12 cellular contexts compared by ENCODE assay signal in genomic region chr9:16309350-16310271, GRCh38.
DNase-seq lines count a peak whose midpoint lies in the region; ATAC-seq and TF ChIP-seq lines count a peak whose summit lies in the region.
"Had no signal": no experiment of that assay in that cellular context is flagged by ENCODE, and none has a peak within 500 bp of the region (broad histone marks: within the 10 kb centered on the region; RNA-seq: fewer than 3 reads in every experiment).

No MANE protein-coding gene starts in this region.

- no peaks in the 10 kb centered on the region for H3K9me3 Mint-ChIP-seq in mesothelial cell of epicardium
- H3K9me3 Mint-ChIP-seq in activated T-cell treated with anti-CD3 and anti-CD28 coated beads, Interleukin-2, amount 50 U/mL, for 72 hours, result peaks cover 0 to 2% of the 10 kb centered on the region in 2 donors
- H3K9me3 Mint-ChIP-seq: activated naive CD8-positive, alpha-beta T cell treated with anti-CD3 and anti-CD28 coated beads, Interleukin-2, amount 50 U/mL, for 24 hours had no signal

- H3K4me3 Mint-ChIP-seq in mesothelial cell of epicardium, result no peak overlapping the region
- H3K4me3 Mint-ChIP-seq in activated T-cell treated with anti-CD3 and anti-CD28 coated beads, Interleukin-2, amount 50 U/mL, for 72 hours, result no peak overlapping the region
- H3K4me3 Mint-ChIP-seq: activated naive CD8-positive, alpha-beta T cell treated with anti-CD3 and anti-CD28 coated beads, Interleukin-2, amount 50 U/mL, for 24 hours; CD4-positive, CD25-positive, alpha-beta regulatory T cell; natural killer cell treated with Interleukin-12 subunit alpha and Interleukin-12 subunit beta and Interleukin-15 and Interleukin-18, amount 100 ng/mL, for 72 hours had no signal

- H3K4me1 Mint-ChIP-seq in mesothelial cell of epicardium, result peaks cover 33% of the 10 kb centered on the region
- no peaks in the 10 kb centered on the region for H3K4me1 Mint-ChIP-seq in activated T-cell treated with anti-CD3 and anti-CD28 coated beads, Interleukin-2, amount 50 U/mL, for 72 hours (ENCODE audit: low read depth)
- H3K4me1 Mint-ChIP-seq: activated naive CD8-positive, alpha-beta T cell treated with anti-CD3 and anti-CD28 coated beads, Interleukin-2, amount 50 U/mL, for 24 hours; CD4-positive, CD25-positive, alpha-beta regulatory T cell had no signal

- no peaks in the 10 kb centered on the region for H3K36me3 Mint-ChIP-seq in mesothelial cell of epicardium
- H3K36me3 Mint-ChIP-seq in activated T-cell treated with anti-CD3 and anti-CD28 coated beads, Interleukin-2, amount 50 U/mL, for 72 hours (ENCODE audit: insufficient read depth in 2 of 2), result no peaks in the 10 kb centered on the region
- H3K36me3 Mint-ChIP-seq: CD4-positive, CD25-positive, alpha-beta regulatory T cell; natural killer cell treated with Interleukin-12 subunit alpha and Interleukin-12 subunit beta and Interleukin-15 and Interleukin-18, amount 100 ng/mL, for 72 hours had no signal

- H3K27ac Mint-ChIP-seq in mesothelial cell of epicardium, result peak overlapping the region; percentile 36
- no peak overlapping the region for H3K27ac Mint-ChIP-seq in activated T-cell treated with anti-CD3 and anti-CD28 coated beads, Interleukin-2, amount 50 U/mL, for 72 hours
- H3K27ac Mint-ChIP-seq: activated naive CD8-positive, alpha-beta T cell treated with anti-CD3 and anti-CD28 coated beads, Interleukin-2, amount 50 U/mL, for 24 hours; CD4-positive, CD25-positive, alpha-beta regulatory T cell; natural killer cell treated with Interleukin-12 subunit alpha and Interleukin-12 subunit beta and Interleukin-15 and Interleukin-18, amount 100 ng/mL, for 72 hours had no signal

- ATAC-seq in thoracic aorta (ENCODE audit: insufficient number of reproducible peaks, low FRiP score, low read depth), result no peak
- no peak for ATAC-seq in activated T-cell treated with anti-CD3 and anti-CD28 coated beads, Interleukin-2, amount 50 U/mL, for 72 hours (replicated peaks in 1 of 2)
- ATAC-seq: activated naive CD8-positive, alpha-beta T cell treated with anti-CD3 and anti-CD28 coated beads, Interleukin-2, amount 50 U/mL, for 24 hours; natural killer cell treated with Interleukin-12 subunit alpha and Interleukin-12 subunit beta and Interleukin-15 and Interleukin-18, amount 100 ng/mL, for 72 hours had no signal

- H3K36me3 ChIP-seq in adipocyte (ENCODE audit: control insufficient read depth, insufficient read depth, low read length, severe bottlenecking) (no peaks in the 10 kb centered on the region), thoracic aorta (no peaks in the 10 kb centered on the region)

- H3K4me1 ChIP-seq in adipocyte (ENCODE audit: control insufficient read depth, insufficient read depth, low read length) (peaks cover 23% of the 10 kb centered on the region), thoracic aorta (ENCODE audit: control insufficient read depth in 1 of 2, low read depth in 2 of 2) (peaks cover 0 to 12% of the 10 kb centered on the region in 2 donors)

- H3K27me3 ChIP-seq in adipocyte (replicated peaks; ENCODE audit: control insufficient read depth, insufficient read depth, low read length) (no peaks in the 10 kb centered on the region), thoracic aorta (replicated peaks; ENCODE audit: insufficient read depth) (no peaks in the 10 kb centered on the region)

- DNase-seq in adipocyte (ENCODE audit: low read depth) (no peak), fibroblast of pulmonary artery (ENCODE audit: low read depth) (peak; percentile 37), mesothelial cell of epicardium (ENCODE audit: low spot score in 2 of 2, unreplicated experiment in 2 of 2) (no peak), thoracic aorta (ENCODE audit: low spot score) (no peak), NCI-H345 treated with DMSO at 0.1 percent for 48 hours (lab: John Stamatoyannopoulos, UW; ENCODE audit: unreplicated experiment) (no peak), NCI-H526 treated with DMSO at 0.1 percent for 48 hours (lab: John Stamatoyannopoulos, UW) (no peak), NCI-H128 (lab: John Stamatoyannopoulos, UW; ENCODE audit: unreplicated experiment) (no peak)
- DNase-seq in activated T-cell treated with anti-CD3 and anti-CD28 coated beads, Interleukin-2, amount 50 U/mL, for 72 hours, result no peak
- DNase-seq: activated naive CD8-positive, alpha-beta T cell treated with anti-CD3 and anti-CD28 coated beads, Interleukin-2, amount 50 U/mL, for 24 hours; CD4-positive, CD25-positive, alpha-beta regulatory T cell; Kasumi-1 had no signal

- no peak for TF ChIP-seq CTCF in fibroblast of pulmonary artery (IDR thresholded peaks at IDR 0.05; ENCODE audit: low read length, missing control alignments)
- TF ChIP-seq CTCF in mesothelial cell of epicardium (IDR thresholded peaks at IDR 0.05; ENCODE audit: unreplicated experiment), result no peak
- no peak for TF ChIP-seq CTCF in thoracic aorta (IDR thresholded peaks at IDR 0.05)

- H3K4me3 ChIP-seq in adipocyte (ENCODE audit: low read length), result peak overlapping the region; percentile 54
- H3K4me3 ChIP-seq in fibroblast of pulmonary artery (replicated peaks; ENCODE audit: low read depth, low read length), result no peak overlapping the region
- H3K4me3 ChIP-seq in thoracic aorta, result peak overlapping the region; percentile 17

- H3K9ac ChIP-seq in adipocyte (ENCODE audit: low read length), result peak overlapping the region; percentile 33

- no peaks in the 10 kb centered on the region for H3K9me3 ChIP-seq in adipocyte (ENCODE audit: control insufficient read depth, low read length)
- H3K9me3 ChIP-seq in thoracic aorta, result no peaks in the 10 kb centered on the region

- no peaks in the 10 kb centered on the region for H3K27me3 Mint-ChIP-seq in mesothelial cell of epicardium (ENCODE audit: low read depth)
- H3K27me3 Mint-ChIP-seq in activated T-cell treated with anti-CD3 and anti-CD28 coated beads, Interleukin-2, amount 50 U/mL, for 72 hours (ENCODE audit: low read depth), result no peaks in the 10 kb centered on the region
- H3K27me3 Mint-ChIP-seq: CD4-positive, CD25-positive, alpha-beta regulatory T cell had no signal

- H3K27ac ChIP-seq in thoracic aorta, result no peak overlapping the region
